13 cellular contexts compared by ENCODE assay signal in genomic region chr15:67480741-67481140, GRCh38. TPM values are rescaled to one million over a fixed set of nuclear protein-coding genes. Genes with fewer than 3 reads are reported as not detected.
DNase-seq lines count a peak whose midpoint lies in the region; ATAC-seq lines count a peak whose summit lies in the region.
"Had no signal": no experiment of that assay in that cellular context is flagged by ENCODE, and none has a peak within 500 bp of the region (broad histone marks: within the 10 kb centered on the region; RNA-seq: fewer than 3 reads in every experiment).

No MANE protein-coding gene starts in this region.

- H3K9me3 Mint-ChIP-seq in activated CD4-positive, alpha-beta memory T cell treated with anti-CD3 and anti-CD28 coated beads for 36 hours: peaks cover 3% of the 10 kb centered on the region

- peak overlapping the region; percentile 90 for H3K27ac ChIP-seq in SK-N-MC
- H3K27ac ChIP-seq: HL-60 had no signal

- ATAC-seq in sciatic nerve: no peak
- ATAC-seq: HCT116 had no signal

- peak; percentile 62 for DNase-seq in EH (ENCODE audit: low read depth)
- DNase-seq in SK-N-MC (ENCODE audit: low read depth, low spot score): no peak
- peak; percentile 26 for DNase-seq in fibroblast of peridontal ligament (ENCODE audit: extremely low read depth)
- no peak for DNase-seq in NCI-H774 (lab: John Stamatoyannopoulos, UW)
- DNase-seq in activated CD4-positive, alpha-beta memory T cell treated with anti-CD3 and anti-CD28 coated beads for 36 hours: no peak
- DNase-seq in sciatic nerve (ENCODE audit: low spot score): no peak
- DNase-seq: C1 segment of cervical spinal cord; CD4-positive, alpha-beta memory T cell; DMS79; EL; KBM-7 had no signal

- H3K4me1 Mint-ChIP-seq in activated CD4-positive, alpha-beta memory T cell treated with anti-CD3 and anti-CD28 coated beads for 36 hours (ENCODE audit: low read depth): no peaks in the 10 kb centered on the region

- H3K36me3 Mint-ChIP-seq in activated CD4-positive, alpha-beta memory T cell treated with anti-CD3 and anti-CD28 coated beads for 36 hours: peaks cover 10% of the 10 kb centered on the region

- no peaks in the 10 kb centered on the region for H3K36me3 ChIP-seq in SK-N-MC (ENCODE audit: insufficient read depth, low read length)

- CTCF ChIA-PET in activated CD4-positive, alpha-beta memory T cell treated with anti-CD3 and anti-CD28 coated beads for 36 hours (lab: Charles Lee): no interaction called here

- intact Hi-C loops in activated CD4-positive, alpha-beta memory T cell treated with anti-CD3 and anti-CD28 coated beads for 36 hours (cut with micrococcal nuclease): no loop called here
- intact Hi-C loops in sciatic nerve (cut with DNase I): no loop called here

- H3K9me3 ChIP-seq in SK-N-MC (ENCODE audit: low read depth, low read length): no peaks in the 10 kb centered on the region; the same call in 1 of the 2 replicates

- peaks cover 2% of the 10 kb centered on the region for H3K27me3 Mint-ChIP-seq in activated CD4-positive, alpha-beta memory T cell treated with anti-CD3 and anti-CD28 coated beads for 36 hours

- H3K27ac Mint-ChIP-seq in activated CD4-positive, alpha-beta memory T cell treated with anti-CD3 and anti-CD28 coated beads for 36 hours: no peak overlapping the region

- H3K4me3 Mint-ChIP-seq in activated CD4-positive, alpha-beta memory T cell treated with anti-CD3 and anti-CD28 coated beads for 36 hours: no peak overlapping the region
- H3K4me3 Mint-ChIP-seq: CD4-positive, alpha-beta memory T cell had no signal

- H3K9ac ChIP-seq in SK-N-MC (ENCODE audit: insufficient read length): no peak overlapping the region

- POLR2A ChIA-PET in activated CD4-positive, alpha-beta memory T cell treated with anti-CD3 and anti-CD28 coated beads for 36 hours (lab: Charles Lee): no interaction called here

- H3K4me3 ChIP-seq in SK-N-MC: no peak overlapping the region

RNA-seq across cellular contexts. Expression of gene C15orf61, which starts 40.2 kb away (rescaled TPM):
- total RNA-seq in activated CD4-positive, alpha-beta memory T cell treated with anti-CD3 and anti-CD28 coated beads for 36 hours: 1 to 10 TPM; 4.1 to 4.3 TPM
- 4.9 TPM for total RNA-seq in sciatic nerve

Comparison
In these comparisons a context has a peak if more than half of its experiments do, and no peak if none do; other contexts are left out.
1. DNase-seq: peak in EH (single experiment) and fibroblast of peridontal ligament (single experiment); none in SK-N-MC (single experiment), NCI-H774 (single experiment), activated CD4-positive, alpha-beta memory T cell treated with anti-CD3 and anti-CD28 coated beads for 36 hours (single experiment) and sciatic nerve (single experiment).